In genomic region chr18:59986139-59986538, GRCh38 we compare ENCODE assay signal across 1 cellular context.
TF ChIP-seq lines count a peak whose summit lies in the region.

No MANE protein-coding gene starts in this region.

TF ChIP-seq in HCT116, 20 proteins besides CTCF, POLR2A, EP300 and RAD21 (continued from another document):
- TF ChIP-seq SIN3A (IDR thresholded peaks at IDR 0.05; ENCODE audit: low read depth) (no peak), CEBPB (IDR thresholded peaks at IDR 0.05; ENCODE audit: low read depth) (no peak), FOSL1 (IDR thresholded peaks at IDR 0.05; ENCODE audit: low read depth) (no peak), ZBTB33 (IDR thresholded peaks at IDR 0.05; ENCODE audit: extremely low read depth, insufficient replicate concordance, low read length) (no peak), ATF3 (IDR thresholded peaks at IDR 0.05) (no peak), ZNF274 (IDR thresholded peaks at IDR 0.05; ENCODE audit: low read depth, low read length) (no peak), JUND (IDR thresholded peaks at IDR 0.05) (no peak), ELF1 (IDR thresholded peaks at IDR 0.05; ENCODE audit: borderline replicate concordance, low read depth) (no peak), SRF (IDR thresholded peaks at IDR 0.05; ENCODE audit: low read depth) (no peak), POLR2AphosphoS5 (IDR thresholded peaks at IDR 0.05; ENCODE audit: low read depth, low read length) (no peak)
TF ChIP-seq in HCT116: peak in this region for 0.
